Comparison of ENCODE assay signal across 16 cellular contexts in genomic region chr7:128867241-128867640, GRCh38. TPM values are rescaled to one million over a fixed set of nuclear protein-coding genes. Genes with fewer than 3 reads are reported as not detected.
A peak's percentile ranks its signal among the peaks of the same experiment; 100 is the strongest.
DNase-seq lines count a peak whose midpoint lies in the region; ATAC-seq, FAIRE-seq and TF ChIP-seq lines count a peak whose summit lies in the region.
"Had no signal": no experiment of that assay in that cellular context is flagged by ENCODE, and none has a peak within 500 bp of the region (broad histone marks: within the 10 kb centered on the region; RNA-seq: fewer than 3 reads in every experiment).

No MANE protein-coding gene starts in this region.

- FAIRE-seq in HepG2 (lab: Jason Lieb, UNC): no peak
- FAIRE-seq: A549 had no signal

- BruUV-seq in HepG2 (replicated peaks; lab: Mats Ljungman, UMichigan): no TSS peak

- TF ChIP-seq POLR2A in HepG2 (IDR thresholded peaks at IDR 0.05; ENCODE audit: insufficient read depth in 1 of 2, low read depth in 2 of 2, low read length in 2 of 2) (no peak), right lobe of liver (IDR thresholded peaks at IDR 0.05) (no peak)

- intact Hi-C loops in HepG2 (cut with micrococcal nuclease; ENCODE audit: unreplicated experiment): loop anchor here (10.0 kb wide), 1 partner anchor 82 kb away; no protein-coding TSS in a partner anchor
- intact Hi-C loops in right lobe of liver (cut with DNase I): no loop called here
- intact Hi-C loops in left cardiac atrium (cut with DNase I): no loop called here

- no peaks in the 10 kb centered on the region; the same call in 1 of the 2 replicates for H4K20me1 ChIP-seq in HepG2 (ENCODE audit: insufficient read depth, low read length)

- H3K4me3 ChIP-seq in HepG2 (replicated peaks in 1 of 3; ENCODE audit: insufficient read depth in 1 of 3, low read depth in 2 of 3, low read length in 3 of 3) (no peak overlapping the region), right lobe of liver (no peak overlapping the region)
- H3K4me3 ChIP-seq: A549, GM23338, MG63 had no signal

- H3K36me3 ChIP-seq in HepG2 (replicated peaks in 1 of 2; ENCODE audit: control insufficient read depth in 1 of 2, insufficient read depth in 2 of 2, low read length in 2 of 2) (peaks cover 0 to 5% of the 10 kb centered on the region in 2 experiments; a peak in 2 of 5 replicates), right lobe of liver (peaks cover 0 to 7% (median 0%) of the 10 kb centered on the region in 4 donors)

- no peak for ATAC-seq in HepG2
- no peak for ATAC-seq in right lobe of liver
- ATAC-seq in T-helper 17 cell: no peak
- no peak for ATAC-seq in foreskin keratinocyte
- no peak for ATAC-seq in GM21619 (IDR thresholded peaks at IDR 0.05; ENCODE audit: unreplicated experiment)
- no peak for ATAC-seq in GM21526 (IDR thresholded peaks at IDR 0.05; ENCODE audit: low FRiP score, unreplicated experiment)
- ATAC-seq in left cardiac atrium: no peak
- ATAC-seq in GM19023 (IDR thresholded peaks at IDR 0.05; ENCODE audit: unreplicated experiment): no peak
- ATAC-seq: A549 had no signal

- DNase-seq in HepG2 (ENCODE audit: low spot score) (no peak), right lobe of liver (no peak), T-helper 17 cell (no peak), foreskin keratinocyte (peak; percentile 24 to 49), left cardiac atrium (no peak)
- DNase-seq: MG63, NCI-H1092, NCI-H1694 treated with DMSO at 0.1 percent for 48 hours, NCI-H748 treated with DMSO at 0.1 percent for 48 hours, OCI-M1 had no signal

- TF ChIP-seq CTCF in HepG2 (CRISPR knock-in tag; IDR thresholded peaks at IDR 0.05): no peak
- no peak for TF ChIP-seq CTCF in right lobe of liver (IDR thresholded peaks at IDR 0.05)
- no peak for TF ChIP-seq CTCF in foreskin keratinocyte (conservative IDR thresholded peaks at IDR 0.05)

- in situ Hi-C loops in HepG2 (cut with HindIII; ENCODE audit: extremely low pct_ligation_motif_present, low pct_unique_long_range_greater_than_20kb): no loop called here

- TF ChIP-seq RAD21 in HepG2 (CRISPR knock-in tag; IDR thresholded peaks at IDR 0.05): no peak

- H3K27me3 ChIP-seq in HepG2 (ENCODE audit: control insufficient read depth in 1 of 2, insufficient read depth in 2 of 2, low read length in 2 of 2): peaks cover 2 to 12% of the 10 kb centered on the region in 2 experiments; a peak in 3 of 5 replicates
- H3K27me3 ChIP-seq in right lobe of liver: no peaks in the 10 kb centered on the region
- H3K27me3 ChIP-seq in foreskin keratinocyte: peaks cover 11% of the 10 kb centered on the region
- H3K27me3 ChIP-seq: MG63 had no signal

- peaks cover 11% of the 10 kb centered on the region for H3K79me2 ChIP-seq in HepG2 (ENCODE audit: insufficient read depth, low read length)

- POLR2A ChIA-PET in HepG2 (lab: Yijun Ruan, JAX): no interaction called here

- no peak overlapping the region for H3K9ac ChIP-seq in HepG2 (ENCODE audit: insufficient read depth, low read depth, low read length)

- no peak overlapping the region for H3K4me2 ChIP-seq in HepG2 (ENCODE audit: low read depth, low read length)
- H3K4me2 ChIP-seq: A549 had no signal

- H3K9me3 ChIP-seq in HepG2 (ENCODE audit: low read length) (no peaks in the 10 kb centered on the region), right lobe of liver (no peaks in the 10 kb centered on the region), T-helper 17 cell (ENCODE audit: control insufficient read depth, low read length, poor library complexity, severe bottlenecking) (no peaks in the 10 kb centered on the region)
- H3K9me3 ChIP-seq: A549, MG63 had no signal

- H3K4me3 Mint-ChIP-seq in T-helper 17 cell: no peak overlapping the region

- peaks cover 32% of the 10 kb centered on the region for H3K4me1 Mint-ChIP-seq in T-helper 17 cell

- H3K27ac Mint-ChIP-seq in T-helper 17 cell: peak overlapping the region; percentile 32
- H3K27ac Mint-ChIP-seq: GM23338 had no signal

- no peak overlapping the region for H2AFZ ChIP-seq in HepG2 (ENCODE audit: low read length)
- H2AFZ ChIP-seq: GM23338 had no signal

- H3K27me3 Mint-ChIP-seq in T-helper 17 cell: no peaks in the 10 kb centered on the region

- CTCF ChIA-PET in HepG2 (lab: Yijun Ruan, JAX; ENCODE audit: low intra/inter-chr PET ratio, low total read pairs): no interaction called here

- TF ChIP-seq EP300 in HepG2 (IDR thresholded peaks at IDR 0.05; ENCODE audit: low read depth in 2 of 2, low read length in 2 of 2) (no peak), HepG2 (CRISPR knock-in tag; IDR thresholded peaks at IDR 0.05; ENCODE audit: borderline replicate concordance) (no peak)

- 70% methylated on average over 4 of the region's 4 CpGs for WGBS in HepG2 (ENCODE audit: low lambda C conversion rate)
- WGBS in right lobe of liver (ENCODE audit: insufficient coverage, low coverage, low lambda C conversion rate, missing lambda C conversion rate): 89% methylated on average over 4 of the region's 4 CpGs

- peaks cover 36% of the 10 kb centered on the region for H3K4me1 ChIP-seq in HepG2 (ENCODE audit: insufficient read depth, low read length)
- H3K4me1 ChIP-seq in right lobe of liver: peaks cover 0 to 20% (median 8%) of the 10 kb centered on the region in 4 donors
- peaks cover 17% of the 10 kb centered on the region for H3K4me1 ChIP-seq in foreskin keratinocyte

- no peak overlapping the region for H3K27ac ChIP-seq in HepG2 (ENCODE audit: extremely low read length, insufficient read depth, low read length)
- H3K27ac ChIP-seq in right lobe of liver: no peak overlapping the region
- H3K27ac ChIP-seq in foreskin keratinocyte: no peak overlapping the region
- H3K27ac ChIP-seq: A549 had no signal

- peaks cover 6% of the 10 kb centered on the region for H3K36me3 Mint-ChIP-seq in T-helper 17 cell (ENCODE audit: low read depth)

RNA-seq across cellular contexts. Expression of gene ATP6V1F, which starts 4.6 kb away (rescaled TPM):
- total RNA-seq in HepG2 (2016; rRNA removed; fragmentation: Illumina TruSeq; extraction: Trizol) (87.2 and 107 TPM in 2 replicates), right lobe of liver (10 to 100 TPM; 26.9 to 72.0 (median 38.9) TPM), T-helper 17 cell (10 to 100 TPM; 62.5 to 68.7 TPM), foreskin keratinocyte (126 and 133 TPM in 2 replicates), left cardiac atrium (100 to 1,000 TPM; 117 to 119 TPM)
- total RNA-seq in HepG2 (2016; cell fraction: cytosol; rRNA removed; fragmentation: Illumina TruSeq; extraction: Trizol; ENCODE audit: low read depth): 91.7 and 127 TPM in 2 replicates
- total RNA-seq in HepG2 (2016; cell fraction: insoluble cytoplasmic fraction; rRNA removed; fragmentation: Illumina TruSeq; extraction: Trizol): 86.6 and 128 TPM in 2 replicates
- total RNA-seq in HepG2 (2016; cell fraction: membrane; rRNA removed; fragmentation: Illumina TruSeq; extraction: Trizol): 87.9 and 101 TPM in 2 replicates
- 29.8 and 31.5 TPM in 2 replicates for total RNA-seq in HepG2 (2016; cell fraction: nucleus; rRNA removed; fragmentation: Illumina TruSeq; extraction: Trizol)
- polyA plus RNA-seq in HepG2 (2011; rRNA removed) (132 and 144 TPM in 2 replicates), foreskin keratinocyte (266 and 275 TPM in 2 replicates)
- 149 and 216 TPM in 2 replicates for polyA plus RNA-seq in HepG2 (2011; cell fraction: cytosol; rRNA removed)
- polyA plus RNA-seq in HepG2 (2011; cell fraction: nucleus; rRNA removed): 54.3 and 63.6 TPM in 2 replicates
- polyA plus RNA-seq in HepG2 (2012): 127 and 131 TPM in 2 replicates
- 134 and 154 TPM in 2 replicates for polyA plus RNA-seq in HepG2 (2016; cell fraction: cytosol; fragmentation: Illumina TruSeq; extraction: Trizol; ENCODE audit: low read depth)
- polyA plus RNA-seq in HepG2 (2016; cell fraction: insoluble cytoplasmic fraction; fragmentation: Illumina TruSeq; extraction: Trizol; ENCODE audit: low read depth): 186 and 188 TPM in 2 replicates
- 130 and 137 TPM in 2 replicates for polyA plus RNA-seq in HepG2 (2016; cell fraction: membrane; fragmentation: Illumina TruSeq; extraction: Trizol; ENCODE audit: low read depth)
- polyA plus RNA-seq in HepG2 (2016; cell fraction: nucleus; fragmentation: Illumina TruSeq; extraction: Trizol; ENCODE audit: insufficient read depth, low read depth): 74.2 and 75.8 TPM in 2 replicates
- 39.4 and 64.2 TPM in 2 replicates for polyA minus RNA-seq in HepG2 (2011; rRNA and poly(A)+ RNA removed; ENCODE audit: low replicate concordance)
- 18.0 and 20.1 TPM in 2 replicates for polyA minus RNA-seq in HepG2 (2011; cell fraction: cytosol; rRNA and poly(A)+ RNA removed)
- 9.9 and 10.6 TPM in 2 replicates for polyA minus RNA-seq in HepG2 (2011; cell fraction: nucleus; rRNA and poly(A)+ RNA removed)

RNA-seq across cellular contexts. Expression of gene FLNC, which starts 37.0 kb away (rescaled TPM):
- total RNA-seq in HepG2 (2016; rRNA removed; fragmentation: Illumina TruSeq; extraction: Trizol): 0.01 and 0.02 TPM in 2 replicates
- not detected in 2 replicates for total RNA-seq in HepG2 (2016; cell fraction: cytosol; rRNA removed; fragmentation: Illumina TruSeq; extraction: Trizol; ENCODE audit: low read depth)
- total RNA-seq in HepG2 (2016; cell fraction: insoluble cytoplasmic fraction; rRNA removed; fragmentation: Illumina TruSeq; extraction: Trizol): under 0.01 TPM in 1 of 2 replicates, not detected in the other
- not detected in 2 replicates for total RNA-seq in HepG2 (2016; cell fraction: membrane; rRNA removed; fragmentation: Illumina TruSeq; extraction: Trizol)
- 0.06 TPM in 1 of 2 replicates, not detected in the other for total RNA-seq in HepG2 (2016; cell fraction: nucleus; rRNA removed; fragmentation: Illumina TruSeq; extraction: Trizol)
- polyA plus RNA-seq in HepG2 (2011; rRNA removed): 0.01 TPM in 1 of 2 replicates, not detected in the other
- 0.01 TPM in 2 replicates for polyA plus RNA-seq in HepG2 (2011; cell fraction: cytosol; rRNA removed)
- polyA plus RNA-seq in HepG2 (2011; cell fraction: nucleus; rRNA removed): 0.02 and 0.05 TPM in 2 replicates
- 0.01 TPM in 1 of 2 replicates, not detected in the other for polyA plus RNA-seq in HepG2 (2012)
- not detected in 2 replicates for polyA plus RNA-seq in HepG2 (2016; cell fraction: cytosol; fragmentation: Illumina TruSeq; extraction: Trizol; ENCODE audit: low read depth)
- polyA plus RNA-seq in HepG2 (2016; cell fraction: insoluble cytoplasmic fraction; fragmentation: Illumina TruSeq; extraction: Trizol; ENCODE audit: low read depth): not detected in 2 replicates
- not detected in 2 replicates for polyA plus RNA-seq in HepG2 (2016; cell fraction: membrane; fragmentation: Illumina TruSeq; extraction: Trizol; ENCODE audit: low read depth)
- polyA plus RNA-seq in HepG2 (2016; cell fraction: nucleus; fragmentation: Illumina TruSeq; extraction: Trizol; ENCODE audit: insufficient read depth, low read depth): not detected in 2 replicates
- polyA minus RNA-seq in HepG2 (2011; rRNA and poly(A)+ RNA removed; ENCODE audit: low replicate concordance): 0.16 and 0.19 TPM in 2 replicates
- 0.09 and 0.10 TPM in 2 replicates for polyA minus RNA-seq in HepG2 (2011; cell fraction: cytosol; rRNA and poly(A)+ RNA removed)
- under 0.01 TPM in 1 of 2 replicates, not detected in the other for polyA minus RNA-seq in HepG2 (2011; cell fraction: nucleus; rRNA and poly(A)+ RNA removed)
- total RNA-seq in right lobe of liver: 1 to 10 TPM in 2 of 6 experiments, under 1 TPM in 4; 0.27 to 5.1 (median 0.74) TPM
- under 1 TPM; 0.05 TPM for total RNA-seq in T-helper 17 cell
- total RNA-seq in foreskin keratinocyte: 0.61 and 1.2 TPM in 2 replicates
- 0.20 and 0.38 TPM in 2 replicates for polyA plus RNA-seq in foreskin keratinocyte
- 100 to 1,000 TPM; 226 to 257 TPM for total RNA-seq in left cardiac atrium

RNA-seq across cellular contexts. Expression of gene KCP, which starts 43.3 kb away (rescaled TPM):
- 0.22 and 1.0 TPM in 2 replicates for total RNA-seq in HepG2 (2016; rRNA removed; fragmentation: Illumina TruSeq; extraction: Trizol)
- 0.26 and 0.51 TPM in 2 replicates for total RNA-seq in HepG2 (2016; cell fraction: cytosol; rRNA removed; fragmentation: Illumina TruSeq; extraction: Trizol; ENCODE audit: low read depth)
- total RNA-seq in HepG2 (2016; cell fraction: insoluble cytoplasmic fraction; rRNA removed; fragmentation: Illumina TruSeq; extraction: Trizol): 0.37 and 1.2 TPM in 2 replicates
- total RNA-seq in HepG2 (2016; cell fraction: membrane; rRNA removed; fragmentation: Illumina TruSeq; extraction: Trizol): 0.28 and 0.48 TPM in 2 replicates
- total RNA-seq in HepG2 (2016; cell fraction: nucleus; rRNA removed; fragmentation: Illumina TruSeq; extraction: Trizol): 1.3 and 2.0 TPM in 2 replicates
- 0.37 and 0.46 TPM in 2 replicates for polyA plus RNA-seq in HepG2 (2011; rRNA removed)
- polyA plus RNA-seq in HepG2 (2011; cell fraction: cytosol; rRNA removed): 0.12 and 0.31 TPM in 2 replicates
- polyA plus RNA-seq in HepG2 (2011; cell fraction: nucleus; rRNA removed): 6.6 and 8.0 TPM in 2 replicates
- 0.28 TPM in 2 replicates for polyA plus RNA-seq in HepG2 (2012)
- 0.09 and 0.12 TPM in 2 replicates for polyA plus RNA-seq in HepG2 (2016; cell fraction: cytosol; fragmentation: Illumina TruSeq; extraction: Trizol; ENCODE audit: low read depth)
- 0.17 and 0.24 TPM in 2 replicates for polyA plus RNA-seq in HepG2 (2016; cell fraction: insoluble cytoplasmic fraction; fragmentation: Illumina TruSeq; extraction: Trizol; ENCODE audit: low read depth)
- polyA plus RNA-seq in HepG2 (2016; cell fraction: membrane; fragmentation: Illumina TruSeq; extraction: Trizol; ENCODE audit: low read depth): 0.20 and 0.23 TPM in 2 replicates
- 2.1 and 3.1 TPM in 2 replicates for polyA plus RNA-seq in HepG2 (2016; cell fraction: nucleus; fragmentation: Illumina TruSeq; extraction: Trizol; ENCODE audit: insufficient read depth, low read depth)
- 0.07 and 0.58 TPM in 2 replicates for polyA minus RNA-seq in HepG2 (2011; rRNA and poly(A)+ RNA removed; ENCODE audit: low replicate concordance)
- not detected in 2 replicates for polyA minus RNA-seq in HepG2 (2011; cell fraction: cytosol; rRNA and poly(A)+ RNA removed)
- polyA minus RNA-seq in HepG2 (2011; cell fraction: nucleus; rRNA and poly(A)+ RNA removed): 1.1 and 1.4 TPM in 2 replicates
- total RNA-seq in right lobe of liver: under 1 TPM in 4 of 6 experiments, not detected in 2; 0.10 to 0.22 (median 0.12) TPM
- total RNA-seq in T-helper 17 cell: 1 to 10 TPM in 1 of 2 donors, under 1 TPM in 1; 0.23 to 1.2 TPM
- total RNA-seq in foreskin keratinocyte: 0.03 TPM in 1 of 2 replicates, not detected in the other
- polyA plus RNA-seq in foreskin keratinocyte: 0.03 TPM in 2 replicates
- total RNA-seq in left cardiac atrium: under 1 TPM; 0.31 to 0.50 TPM
- total RNA-seq: RPMI7951 had no signal

Comparison
In these comparisons a context has a peak if more than half of its experiments do, and no peak if none do; other contexts are left out.
1. DNase-seq: peak in foreskin keratinocyte (2 of 2); none in HepG2 (single experiment), right lobe of liver (0 of 3), T-helper 17 cell (0 of 3) and left cardiac atrium (single experiment).
2. RNA of gene FLNC, which starts 37.0 kb away (total RNA-seq): 226 to 257 TPM in left cardiac atrium; 0.61 to 1.2 TPM in foreskin keratinocyte, 0.27 to 5.1 TPM in right lobe of liver, 0.05 TPM in T-helper 17 cell and under 0.01 to 0.06 TPM in HepG2; every median in the first group is over 10 times any median in the second.